In genomic region chr10:48063925-48064625, GRCh38 we compare ENCODE assay signal across 8 cellular contexts.
DNase-seq lines count a peak whose midpoint lies in the region; ATAC-seq, FAIRE-seq and TF ChIP-seq lines count a peak whose summit lies in the region.
"Not testable (repeated sequence)": the region's sequence is repeated elsewhere in the genome, so short reads cannot be mapped to it uniquely, and the experiment has no call there.

No MANE protein-coding gene starts in this region.

- H3K27me3 ChIP-seq in lower lobe of right lung (ENCODE audit: low read depth); upper lobe of left lung: not testable (repeated sequence)

- not testable (repeated sequence) for H3K27me3 Mint-ChIP-seq in central memory CD8-positive, alpha-beta T cell

- WGBS in upper lobe of left lung, 2 donors: no CpG with 5 or more reads among the region's 10 CpGs

- H3K9me3 Mint-ChIP-seq in central memory CD8-positive, alpha-beta T cell: not testable (repeated sequence)

- not testable (repeated sequence) for H3K4me1 Mint-ChIP-seq in central memory CD8-positive, alpha-beta T cell

- H3K36me3 Mint-ChIP-seq in central memory CD8-positive, alpha-beta T cell (ENCODE audit: insufficient read depth): not testable (repeated sequence)

- not testable (repeated sequence) for DNase-seq in RCC 7860 (ENCODE audit: low spot score); central memory CD8-positive, alpha-beta T cell (ENCODE audit: low spot score in 2 of 2); lower lobe of right lung; upper lobe of left lung

- H3K4me3 Mint-ChIP-seq in central memory CD8-positive, alpha-beta T cell: not testable (repeated sequence)

- not testable (repeated sequence) for H3K27ac Mint-ChIP-seq in central memory CD8-positive, alpha-beta T cell (ENCODE audit: low read depth)

- not testable (repeated sequence) for H3K36me3 ChIP-seq in lower lobe of right lung, upper lobe of left lung

- not testable (repeated sequence) for H3K4me1 ChIP-seq in lower lobe of right lung, upper lobe of left lung

- H3K9me3 ChIP-seq in lower lobe of right lung, upper lobe of left lung: not testable (repeated sequence)

- peak; percentile 95 for FAIRE-seq in RCC 7860 (lab: Jason Lieb, UNC)

- intact Hi-C loops in lower lobe of right lung (cut with DNase I): not testable (repeated sequence)

- ATAC-seq in GM18867 (IDR thresholded peaks at IDR 0.05; ENCODE audit: unreplicated experiment): peak; percentile 99
- peak; percentile 94 for ATAC-seq in GM21367 (IDR thresholded peaks at IDR 0.05; ENCODE audit: unreplicated experiment)
- ATAC-seq in HG02642 (IDR thresholded peaks at IDR 0.05; ENCODE audit: poor library complexity, unreplicated experiment): peak; percentile 87
- ATAC-seq in HG03135 (IDR thresholded peaks at IDR 0.05; ENCODE audit: unreplicated experiment): peak; percentile 90
- ATAC-seq in central memory CD8-positive, alpha-beta T cell (replicated peaks; ENCODE audit: extremely low read depth, poor library complexity, severe bottlenecking): peak; percentile 78
- ATAC-seq in lower lobe of right lung: peak; percentile 96 to 98
- ATAC-seq in upper lobe of left lung (ENCODE audit: low FRiP score in 2 of 2): peak; percentile 93 to 97

- H3K4me3 ChIP-seq in lower lobe of right lung, upper lobe of left lung: not testable (repeated sequence)

- TF ChIP-seq POLR2A in upper lobe of left lung (IDR thresholded peaks at IDR 0.05): not testable (repeated sequence)

- TF ChIP-seq EP300 in upper lobe of left lung (IDR thresholded peaks at IDR 0.05): not testable (repeated sequence)

- TF ChIP-seq CTCF in lower lobe of right lung (IDR thresholded peaks at IDR 0.05); upper lobe of left lung (IDR thresholded peaks at IDR 0.05): not testable (repeated sequence)

- H3K27ac ChIP-seq in lower lobe of right lung, upper lobe of left lung: not testable (repeated sequence)
